21 cellular contexts compared by ENCODE assay signal in genomic region chr6:142026471-142026870, GRCh38.
"Had no signal": no experiment of that assay in that cellular context is flagged by ENCODE, and none has a peak within 500 bp of the region (broad histone marks: within the 10 kb centered on the region; RNA-seq: fewer than 3 reads in every experiment).

No MANE protein-coding gene starts in this region.

- H3K9me3 ChIP-seq: ascending aorta, esophagus squamous epithelium, thyroid gland had no signal

- H3K27ac ChIP-seq: ascending aorta, esophagus squamous epithelium, parathyroid adenoma, thyroid gland, VCaP had no signal

- H3K4me1 ChIP-seq: ascending aorta, esophagus squamous epithelium, parathyroid adenoma, thyroid gland had no signal

- H3K27me3 ChIP-seq: ascending aorta, thyroid gland had no signal

- H3K4me3 ChIP-seq: ascending aorta, esophagus squamous epithelium, lung, thyroid gland had no signal

- H3K27ac Mint-ChIP-seq: activated naive CD4-positive, alpha-beta T cell treated with anti-CD3 and anti-CD28 coated beads, Interleukin-2, amount 10 ng/mL, durations not matched to agents 7 days and 5 days; immature natural killer cell; nephron; T-helper 17 cell had no signal

- DNase-seq: activated CD4-positive, alpha-beta T cell treated with anti-CD3 and anti-CD28 coated beads for 1 hour; activated CD8-positive, alpha-beta memory T cell treated with anti-CD3 and anti-CD28 coated beads for 24 hours; activated CD8-positive, alpha-beta memory T cell treated with anti-CD3 and anti-CD28 coated beads, Interleukin-2, amount 50 U/mL, for 48 hours; activated effector memory CD4-positive, alpha-beta T cell treated with Interleukin-2 at 50 U/mL for 16 hours; activated naive CD4-positive, alpha-beta T cell treated with anti-CD3 and anti-CD28 coated beads, Interleukin-2, amount 10 ng/mL, durations not matched to agents 7 days and 5 days; activated T-cell treated with anti-CD3 and anti-CD28 coated beads, Interleukin-2, amount 50 U/mL, for 48 hours; cerebellar nuclear complex; effector CD4-positive, alpha-beta T cell; esophagus squamous epithelium; immature natural killer cell; left cardiac atrium; midbrain; retina; stimulated activated naive CD4-positive, alpha-beta T cell; T-helper 17 cell; thyroid gland had no signal

- H2AFZ ChIP-seq: parathyroid adenoma had no signal

- H3K9me3 Mint-ChIP-seq: activated naive CD4-positive, alpha-beta T cell treated with anti-CD3 and anti-CD28 coated beads, Interleukin-2, amount 10 ng/mL, durations not matched to agents 7 days and 5 days had no signal

- H3K4me1 Mint-ChIP-seq: activated naive CD4-positive, alpha-beta T cell treated with anti-CD3 and anti-CD28 coated beads, Interleukin-2, amount 10 ng/mL, durations not matched to agents 7 days and 5 days; nephron; T-helper 17 cell had no signal

- H3K36me3 Mint-ChIP-seq: activated naive CD4-positive, alpha-beta T cell treated with anti-CD3 and anti-CD28 coated beads, Interleukin-2, amount 10 ng/mL, durations not matched to agents 7 days and 5 days had no signal

- H3K36me3 ChIP-seq: ascending aorta, esophagus squamous epithelium, thyroid gland had no signal

- H3K4me3 Mint-ChIP-seq: activated naive CD4-positive, alpha-beta T cell treated with anti-CD3 and anti-CD28 coated beads, Interleukin-2, amount 10 ng/mL, durations not matched to agents 7 days and 5 days; nephron; T-helper 17 cell had no signal

- ATAC-seq: left cardiac atrium, T-helper 17 cell had no signal

- H3K27me3 Mint-ChIP-seq: activated naive CD4-positive, alpha-beta T cell treated with anti-CD3 and anti-CD28 coated beads, Interleukin-2, amount 10 ng/mL, durations not matched to agents 7 days and 5 days; T-helper 17 cell had no signal

- H3K79me2 ChIP-seq: parathyroid adenoma had no signal
